Comparison of ENCODE assay signal across 1 cellular context in the genomic region with DNA sequence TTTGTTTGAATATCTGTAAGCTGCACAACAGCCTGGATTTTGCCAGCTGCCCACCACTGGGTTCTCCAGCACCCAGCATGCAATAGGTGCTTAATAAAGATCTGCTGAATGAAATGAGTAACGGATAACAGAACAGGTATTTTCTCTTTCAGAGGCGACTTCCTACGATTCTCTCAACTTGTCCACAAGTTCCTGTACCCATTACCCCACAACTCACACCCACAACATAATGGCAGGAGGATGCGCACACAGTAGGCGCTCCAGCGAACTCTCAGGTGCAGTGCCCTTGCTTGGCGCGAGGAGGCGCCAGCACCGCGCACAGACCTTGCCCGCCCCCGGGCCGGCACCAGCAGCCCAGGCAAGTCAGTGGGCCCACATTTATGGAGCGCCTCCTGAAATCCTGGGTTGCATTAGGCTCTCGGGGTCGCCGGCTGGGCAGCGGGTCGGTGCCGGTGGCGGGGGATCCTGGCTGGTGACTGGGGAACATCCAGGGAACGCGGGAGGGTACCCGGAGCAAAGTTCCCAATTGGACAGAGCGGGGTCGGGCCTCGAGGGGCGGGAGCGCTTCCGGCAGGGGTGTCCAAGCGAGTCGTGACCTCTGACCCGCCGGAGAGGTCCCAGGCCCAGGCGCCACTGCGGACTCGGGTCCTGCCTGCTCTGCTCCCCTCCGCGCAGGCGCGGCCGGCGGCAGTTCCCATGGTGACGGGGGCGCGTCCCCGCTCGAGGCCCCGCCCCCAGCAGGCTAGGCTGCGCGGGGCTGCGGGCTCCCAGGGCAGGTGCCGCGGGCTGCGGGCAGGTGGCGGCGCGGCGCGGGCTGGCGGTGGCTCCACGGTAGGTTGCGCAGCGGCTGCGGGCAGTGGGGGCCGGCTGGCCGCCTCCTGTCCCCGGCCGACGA.
TF ChIP-seq lines count a peak whose summit lies in the region.

Gene KIAA1671 (plus strand): TSS at position 775 of the 895 bp plus-strand sequence. CDS start 75,284 bp downstream, outside the sequence.

TF ChIP-seq in HepG2, 621 proteins besides CTCF, POLR2A, EP300 and RAD21 (continued from another document and continues in another):
- TF ChIP-seq SNAPC4 (CRISPR knock-in tag; IDR thresholded peaks at IDR 0.05) (no peak), RARG (CRISPR knock-in tag; IDR thresholded peaks at IDR 0.05; ENCODE audit: low read depth) (no peak), ZNF235 (CRISPR knock-in tag; IDR thresholded peaks at IDR 0.05; ENCODE audit: borderline replicate concordance) (0 out of 2 replicates have a peak, but pooled peaks have one; percentile 31), ZSCAN20 (CRISPR knock-in tag; IDR thresholded peaks at IDR 0.05; ENCODE audit: borderline replicate concordance) (peak; percentile 68; the same call in 1 of the 2 replicates), FOXP4 (CRISPR knock-in tag; IDR thresholded peaks at IDR 0.05) (no peak; the same call in 1 of the 2 replicates), ARHGAP35 (CRISPR knock-in tag; IDR thresholded peaks at IDR 0.05; ENCODE audit: borderline replicate concordance) (no peak), NONO (IDR thresholded peaks at IDR 0.05) (no peak), NONO (CRISPR knock-in tag; conservative IDR thresholded peaks at IDR 0.05) (peak; percentile 73; the same call in 1 of the 2 replicates), MED13 (CRISPR knock-in tag; IDR thresholded peaks at IDR 0.05) (no peak), SRSF1 (optimal IDR thresholded peaks at IDR 0.05; ENCODE audit: low read depth, low read length) (peak; percentile 75), REPIN1 (CRISPR knock-in tag; IDR thresholded peaks at IDR 0.05; ENCODE audit: borderline replicate concordance, low read depth) (peak; percentile 19; the same call in 1 of the 2 replicates), CEBPG (CRISPR knock-in tag; IDR thresholded peaks at IDR 0.05) (no peak), ZBTB20 (CRISPR knock-in tag; IDR thresholded peaks at IDR 0.05; ENCODE audit: borderline replicate concordance, low read depth) (peak; percentile 53; the same call in 1 of the 2 replicates), TEAD3 (CRISPR knock-in tag; optimal IDR thresholded peaks at IDR 0.05; ENCODE audit: borderline replicate concordance) (no peak), KAT2B (IDR thresholded peaks at IDR 0.05; ENCODE audit: borderline replicate concordance, low read depth, low read length) (no peak), PLSCR1 (CRISPR knock-in tag; IDR thresholded peaks at IDR 0.05; ENCODE audit: borderline replicate concordance) (no peak), KDM6A (CRISPR knock-in tag; IDR thresholded peaks at IDR 0.05; ENCODE audit: low read depth) (no peak), WIZ (CRISPR knock-in tag; IDR thresholded peaks at IDR 0.05) (no peak), THAP11 (CRISPR knock-in tag; IDR thresholded peaks at IDR 0.05) (peak; percentile 87), STAT5B (CRISPR knock-in tag; IDR thresholded peaks at IDR 0.05) (no peak), GZF1 (CRISPR knock-in tag; IDR thresholded peaks at IDR 0.05) (no peak; the same call in 1 of the 2 replicates), MXD1 (CRISPR knock-in tag; IDR thresholded peaks at IDR 0.05) (no peak), MAFF (IDR thresholded peaks at IDR 0.05; ENCODE audit: low read depth, low read length) (no peak), ZBTB42 (CRISPR knock-in tag; IDR thresholded peaks at IDR 0.05) (no peak), SMAD3 (CRISPR knock-in tag; IDR thresholded peaks at IDR 0.05) (no peak), USF2 (IDR thresholded peaks at IDR 0.05; ENCODE audit: low read depth, low read length) (no peak), USF2 (CRISPR knock-in tag; IDR thresholded peaks at IDR 0.05; ENCODE audit: borderline replicate concordance) (no peak), PITX1 (CRISPR knock-in tag; IDR thresholded peaks at IDR 0.05) (peak; percentile 66), ZBTB25 (CRISPR knock-in tag; IDR thresholded peaks at IDR 0.05) (no peak; the same call in none of the 2 replicates), ZNF431 (CRISPR knock-in tag; IDR thresholded peaks at IDR 0.05; ENCODE audit: borderline replicate concordance, low read depth) (no peak), TCF12 (IDR thresholded peaks at IDR 0.05) (no peak), TCF12 (CRISPR knock-in tag; IDR thresholded peaks at IDR 0.05) (no peak), CREBL2 (CRISPR knock-in tag; IDR thresholded peaks at IDR 0.05; ENCODE audit: borderline replicate concordance) (no peak), ISX (CRISPR knock-in tag; conservative IDR thresholded peaks at IDR 0.05) (no peak), TMF1 (CRISPR knock-in tag; IDR thresholded peaks at IDR 0.05; ENCODE audit: low read depth) (peak; percentile 87), ZBTB21 (CRISPR knock-in tag; IDR thresholded peaks at IDR 0.05) (no peak), ZNF605 (CRISPR knock-in tag; IDR thresholded peaks at IDR 0.05) (no peak), HMGA1 (CRISPR knock-in tag; conservative IDR thresholded peaks at IDR 0.05) (no peak), PRPF4 (IDR thresholded peaks at IDR 0.05; ENCODE audit: low read depth, low read length, poor library complexity, severe bottlenecking) (no peak), ZNF644 (CRISPR knock-in tag; IDR thresholded peaks at IDR 0.05; ENCODE audit: low read depth) (no peak), ZNF207 (IDR thresholded peaks at IDR 0.05; ENCODE audit: borderline replicate concordance) (no peak), SIX4 (CRISPR knock-in tag; IDR thresholded peaks at IDR 0.05) (no peak), POGZ (CRISPR knock-in tag; IDR thresholded peaks at IDR 0.05) (peak; percentile 51; the same call in 1 of the 2 replicates), ZSCAN21 (CRISPR knock-in tag; IDR thresholded peaks at IDR 0.05; ENCODE audit: borderline replicate concordance) (peak; percentile 33), FOXA1 (IDR thresholded peaks at IDR 0.05) (no peak), FOXA1 (CRISPR knock-in tag; IDR thresholded peaks at IDR 0.05) (no peak), KDM3A (CRISPR knock-in tag; IDR thresholded peaks at IDR 0.05; ENCODE audit: low read depth) (peak; percentile 80), ZNF740 (CRISPR knock-in tag; IDR thresholded peaks at IDR 0.05) (no peak), ZNF205 (CRISPR knock-in tag; IDR thresholded peaks at IDR 0.05) (peak; percentile 42; the same call in 1 of the 2 replicates), ZNF552 (CRISPR knock-in tag; IDR thresholded peaks at IDR 0.05; ENCODE audit: borderline replicate concordance) (peak; percentile 75; the same call in 1 of the 2 replicates)
- TF ChIP-seq, protein P1, sequence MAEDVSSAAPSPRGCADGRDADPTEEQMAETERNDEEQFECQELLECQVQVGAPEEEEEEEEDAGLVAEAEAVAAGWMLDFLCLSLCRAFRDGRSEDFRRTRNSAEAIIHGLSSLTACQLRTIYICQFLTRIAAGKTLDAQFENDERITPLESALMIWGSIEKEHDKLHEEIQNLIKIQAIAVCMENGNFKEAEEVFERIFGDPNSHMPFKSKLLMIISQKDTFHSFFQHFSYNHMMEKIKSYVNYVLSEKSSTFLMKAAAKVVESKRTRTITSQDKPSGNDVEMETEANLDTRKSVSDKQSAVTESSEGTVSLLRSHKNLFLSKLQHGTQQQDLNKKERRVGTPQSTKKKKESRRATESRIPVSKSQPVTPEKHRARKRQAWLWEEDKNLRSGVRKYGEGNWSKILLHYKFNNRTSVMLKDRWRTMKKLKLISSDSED (CRISPR knock-in tag; IDR thresholded peaks at IDR 0.05) = no peak
- TF ChIP-seq, protein P2, sequence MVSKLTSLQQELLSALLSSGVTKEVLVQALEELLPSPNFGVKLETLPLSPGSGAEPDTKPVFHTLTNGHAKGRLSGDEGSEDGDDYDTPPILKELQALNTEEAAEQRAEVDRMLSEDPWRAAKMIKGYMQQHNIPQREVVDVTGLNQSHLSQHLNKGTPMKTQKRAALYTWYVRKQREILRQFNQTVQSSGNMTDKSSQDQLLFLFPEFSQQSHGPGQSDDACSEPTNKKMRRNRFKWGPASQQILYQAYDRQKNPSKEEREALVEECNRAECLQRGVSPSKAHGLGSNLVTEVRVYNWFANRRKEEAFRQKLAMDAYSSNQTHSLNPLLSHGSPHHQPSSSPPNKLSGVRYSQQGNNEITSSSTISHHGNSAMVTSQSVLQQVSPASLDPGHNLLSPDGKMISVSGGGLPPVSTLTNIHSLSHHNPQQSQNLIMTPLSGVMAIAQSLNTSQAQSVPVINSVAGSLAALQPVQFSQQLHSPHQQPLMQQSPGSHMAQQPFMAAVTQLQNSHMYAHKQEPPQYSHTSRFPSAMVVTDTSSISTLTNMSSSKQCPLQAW (CRISPR knock-in tag; IDR thresholded peaks at IDR 0.05) = peak; percentile 90
